Comparison of ENCODE assay signal across 25 cellular contexts in the genomic region with DNA sequence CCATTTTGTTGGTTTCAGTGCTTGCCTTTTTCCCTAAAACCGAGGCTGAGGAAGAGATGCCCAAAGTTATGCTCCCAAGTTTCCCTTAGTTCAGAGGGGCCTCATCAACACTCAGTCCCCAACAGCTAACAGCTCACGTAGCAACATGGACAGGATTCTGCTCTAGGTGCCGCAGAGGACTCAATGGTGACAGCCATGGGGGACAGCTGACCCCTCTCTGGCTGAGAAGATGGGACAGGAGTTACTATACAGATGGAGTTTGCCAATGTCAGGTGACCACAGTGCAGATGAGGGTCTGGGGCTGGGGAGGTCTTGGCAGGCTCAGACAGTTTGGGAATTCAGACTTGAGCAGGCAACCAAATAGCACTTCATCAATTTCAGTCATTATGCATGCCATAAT.
"Had no signal": no experiment of that assay in that cellular context is flagged by ENCODE, and none has a peak within 500 bp of the region (broad histone marks: within the 10 kb centered on the region; RNA-seq: fewer than 3 reads in every experiment).

No MANE protein-coding gene starts in this region.

- H3K4me3 ChIP-seq: adrenal gland, MG63 had no signal

- H3K36me3 ChIP-seq: adrenal gland, MG63 had no signal

- H3K27me3 ChIP-seq: adrenal gland had no signal

- H3K4me1 Mint-ChIP-seq: activated CD4-positive, alpha-beta T cell treated with anti-CD3 and anti-CD28 coated beads, Interleukin-2, amount 10 ng/mL, durations not matched to agents 7 days and 5 days; activated T-helper 17 cell treated with anti-CD3 and anti-CD28 coated beads, Interleukin-2, amount 50 U/mL, for 72 hours; T-helper 17 cell had no signal

- H3K27ac Mint-ChIP-seq: activated CD4-positive, alpha-beta T cell treated with anti-CD3 and anti-CD28 coated beads, Interleukin-2, amount 10 ng/mL, durations not matched to agents 7 days and 5 days; activated CD8-positive, alpha-beta T cell treated with anti-CD3 and anti-CD28 coated beads for 36 hours; activated naive CD8-positive, alpha-beta T cell treated with anti-CD3 and anti-CD28 coated beads, Interleukin-2, amount 10 ng/mL, durations not matched to agents 7 days and 5 days; activated T-helper 17 cell treated with anti-CD3 and anti-CD28 coated beads, Interleukin-2, amount 50 U/mL, for 72 hours; T-helper 17 cell; WTC11 had no signal

- H3K9me3 Mint-ChIP-seq: activated CD4-positive, alpha-beta T cell treated with anti-CD3 and anti-CD28 coated beads, Interleukin-2, amount 10 ng/mL, durations not matched to agents 7 days and 5 days; activated CD8-positive, alpha-beta T cell treated with anti-CD3 and anti-CD28 coated beads for 36 hours; activated naive CD8-positive, alpha-beta T cell treated with anti-CD3 and anti-CD28 coated beads, Interleukin-2, amount 10 ng/mL, durations not matched to agents 7 days and 5 days; activated T-helper 17 cell treated with anti-CD3 and anti-CD28 coated beads, Interleukin-2, amount 50 U/mL, for 72 hours had no signal

- H3K36me3 Mint-ChIP-seq: activated naive CD8-positive, alpha-beta T cell treated with anti-CD3 and anti-CD28 coated beads, Interleukin-2, amount 10 ng/mL, durations not matched to agents 7 days and 5 days; WTC11 had no signal

- H3K4me3 Mint-ChIP-seq: activated CD4-positive, alpha-beta T cell treated with anti-CD3 and anti-CD28 coated beads, Interleukin-2, amount 10 ng/mL, durations not matched to agents 7 days and 5 days; activated CD8-positive, alpha-beta T cell treated with anti-CD3 and anti-CD28 coated beads for 36 hours; activated naive CD8-positive, alpha-beta T cell treated with anti-CD3 and anti-CD28 coated beads, Interleukin-2, amount 10 ng/mL, durations not matched to agents 7 days and 5 days; activated T-helper 17 cell treated with anti-CD3 and anti-CD28 coated beads, Interleukin-2, amount 50 U/mL, for 72 hours; T-helper 17 cell; WTC11 had no signal

- H3K27ac ChIP-seq: adrenal gland had no signal

- H3K9me3 ChIP-seq: adrenal gland had no signal

- H3K4me1 ChIP-seq: adrenal gland had no signal

- DNase-seq: activated CD4-positive, alpha-beta T cell treated with anti-CD3 and anti-CD28 coated beads, Interleukin-2, amount 10 ng/mL, durations not matched to agents 7 days and 5 days; activated CD8-positive, alpha-beta T cell treated with anti-CD3 and anti-CD28 coated beads for 36 hours; activated gamma-delta T cell treated with Interleukin-2 at 50 U/mL for 16 hours; activated naive CD4-positive, alpha-beta T cell treated with anti-CD3 and anti-CD28 coated beads, Interleukin-2, amount 50 U/mL, for 16 hours; activated naive CD8-positive, alpha-beta T cell treated with anti-CD3 and anti-CD28 coated beads, Interleukin-2, amount 10 ng/mL, durations not matched to agents 7 days and 5 days; activated T-cell treated with anti-CD3 and anti-CD28 coated beads for 4 hours; adrenal gland; anterior cingulate cortex; MG63; MV-4-11; NCI-H1092 treated with DMSO at 0.1 percent for 48 hours; NCI-H1417 treated with DMSO at 0.1 percent for 48 hours; NCI-H1694; NCI-H2029; NCI-H2107; NCI-H2171 treated with DMSO at 0.1 percent for 48 hours; NCI-H345; NCI-H510A; NCI-H526 treated with DMSO at 0.1 percent for 48 hours; NCI-H82; SIG-M5; T-helper 17 cell; T-helper 9 cell had no signal

- ATAC-seq: activated CD8-positive, alpha-beta T cell treated with anti-CD3 and anti-CD28 coated beads for 36 hours; activated T-helper 17 cell treated with anti-CD3 and anti-CD28 coated beads, Interleukin-2, amount 50 U/mL, for 72 hours; T-helper 17 cell; WTC11 had no signal
